1 cellular context compared by ENCODE assay signal in genomic region chr12:110058875-110059615, GRCh38.
A peak's percentile ranks its signal among the peaks of the same experiment; 100 is the strongest.
TF ChIP-seq lines count a peak whose summit lies in the region.

No MANE protein-coding gene starts in this region.

TF ChIP-seq in K562, 482 proteins besides CTCF, POLR2A, EP300 and RAD21 (continued from another document):
- TF ChIP-seq PRDM10 (IDR thresholded peaks at IDR 0.05; ENCODE audit: partially characterized antibody) (peak; percentile 67), SIN3B (IDR thresholded peaks at IDR 0.05; ENCODE audit: low read depth) (no peak), POU5F1 (IDR thresholded peaks at IDR 0.05; ENCODE audit: borderline replicate concordance, low read depth, low read length, partially characterized antibody) (no peak)
- TF ChIP-seq, protein P1, sequence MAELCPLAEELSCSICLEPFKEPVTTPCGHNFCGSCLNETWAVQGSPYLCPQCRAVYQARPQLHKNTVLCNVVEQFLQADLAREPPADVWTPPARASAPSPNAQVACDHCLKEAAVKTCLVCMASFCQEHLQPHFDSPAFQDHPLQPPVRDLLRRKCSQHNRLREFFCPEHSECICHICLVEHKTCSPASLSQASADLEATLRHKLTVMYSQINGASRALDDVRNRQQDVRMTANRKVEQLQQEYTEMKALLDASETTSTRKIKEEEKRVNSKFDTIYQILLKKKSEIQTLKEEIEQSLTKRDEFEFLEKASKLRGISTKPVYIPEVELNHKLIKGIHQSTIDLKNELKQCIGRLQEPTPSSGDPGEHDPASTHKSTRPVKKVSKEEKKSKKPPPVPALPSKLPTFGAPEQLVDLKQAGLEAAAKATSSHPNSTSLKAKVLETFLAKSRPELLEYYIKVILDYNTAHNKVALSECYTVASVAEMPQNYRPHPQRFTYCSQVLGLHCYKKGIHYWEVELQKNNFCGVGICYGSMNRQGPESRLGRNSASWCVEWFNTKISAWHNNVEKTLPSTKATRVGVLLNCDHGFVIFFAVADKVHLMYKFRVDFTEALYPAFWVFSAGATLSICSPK (IDR thresholded peaks at IDR 0.05; ENCODE audit: borderline replicate concordance), result no peak
